Comparison of ENCODE assay signal across 8 cellular contexts in genomic region chr10:119232439-119232838, GRCh38. TPM values are rescaled to one million over a fixed set of nuclear protein-coding genes. Genes with fewer than 3 reads are reported as not detected.
DNase-seq lines count a peak whose midpoint lies in the region; ATAC-seq, FAIRE-seq and TF ChIP-seq lines count a peak whose summit lies in the region.
"Not testable (repeated sequence)": the region's sequence is repeated elsewhere in the genome, so short reads cannot be mapped to it uniquely, and the experiment has no call there.

No MANE protein-coding gene starts in this region.

- H3K36me3 Mint-ChIP-seq in activated naive CD4-positive, alpha-beta T cell treated with anti-CD3 and anti-CD28 coated beads for 36 hours (ENCODE audit: low read depth) = peaks cover 22% of the 10 kb centered on the region

- not testable (repeated sequence) for H4K20me1 ChIP-seq in K562 (replicated peaks; ENCODE audit: control insufficient read depth, insufficient read depth, low read length)

- H3K4me1 ChIP-seq in K562 (replicated peaks in 1 of 2; ENCODE audit: control insufficient read depth in 2 of 2, insufficient read depth in 2 of 2, low read length in 2 of 2) = not testable (repeated sequence)
- H3K4me1 ChIP-seq in lower lobe of right lung (peaks cover 59% of the 10 kb centered on the region), stomach (peaks cover 40 to 58% (median 49%) of the 10 kb centered on the region in 4 donors)

- not testable (repeated sequence) for FAIRE-seq in K562 (lab: Jason Lieb, UNC)

- 0% methylated on average over 4 of the region's 4 CpGs for WGBS in K562 (ENCODE audit: insufficient coverage, low coverage, missing lambda C conversion rate)
- WGBS in stomach, 5 donors = 50 to 71% (median 64%) methylated on average over 4 of the region's 4 CpGs

- H3K4me2 ChIP-seq in K562 (ENCODE audit: insufficient read depth, low read length) = not testable (repeated sequence)

- CTCF ChIA-PET in activated naive CD4-positive, alpha-beta T cell treated with anti-CD3 and anti-CD28 coated beads for 36 hours (lab: Charles Lee) = interaction anchor here (0.9 to 1.5 kb wide), 4 partner anchors 23 to 75 kb away, joined by 3 to 5 read pairs (median 4); partner anchors contain the start of gene GRK5
- CTCF ChIA-PET in K562 (lab: Yijun Ruan, JAX; ENCODE audit: low intra/inter-chr PET ratio) = not testable (repeated sequence)

- not testable (repeated sequence) for H2AFZ ChIP-seq in K562 (ENCODE audit: low read depth, low read length)

- H3K79me2 ChIP-seq in K562 (ENCODE audit: control insufficient read depth, insufficient read depth, low read length) = not testable (repeated sequence)

- not testable (repeated sequence) for TF ChIP-seq EP300 in K562 (IDR thresholded peaks at IDR 0.05; ENCODE audit: low read length); stomach (IDR thresholded peaks at IDR 0.05)

- H3K4me1 Mint-ChIP-seq in activated naive CD4-positive, alpha-beta T cell treated with anti-CD3 and anti-CD28 coated beads for 36 hours (ENCODE audit: low read depth) = peaks cover 59% of the 10 kb centered on the region

- POLR2A ChIA-PET in K562 (lab: Yijun Ruan, JAX) = interaction anchor here (0.5 kb wide), 1 partner anchor 13 kb away, joined by 3 read pairs; no protein-coding TSS in a partner anchor

- not testable (repeated sequence) for H3K9me3 ChIP-seq in K562 (replicated peaks; ENCODE audit: control insufficient read depth, insufficient read depth, low read depth, low read length); lower lobe of right lung; stomach

- not testable (repeated sequence) for H3K27ac ChIP-seq in K562 (ENCODE audit: extremely low read depth, low read depth, low read length)
- H3K27ac ChIP-seq in lower lobe of right lung (peak overlapping the region; percentile 37), stomach (peak overlapping the region; percentile 7 to 83 (median 66))

- peak overlapping the region; percentile 43 for H3K27ac Mint-ChIP-seq in activated naive CD4-positive, alpha-beta T cell treated with anti-CD3 and anti-CD28 coated beads for 36 hours

- H3K9me3 Mint-ChIP-seq in activated naive CD4-positive, alpha-beta T cell treated with anti-CD3 and anti-CD28 coated beads for 36 hours = peaks cover 21% of the 10 kb centered on the region

- peak; percentile 39 to 46 for DNase-seq in activated CD4-positive, alpha-beta T cell treated with anti-CD3 and anti-CD28 coated beads for 4 hours
- peak; percentile 40 for DNase-seq in activated T-cell treated with anti-CD3 and anti-CD28 coated beads for 4 hours
- peak; percentile 50 for DNase-seq in activated naive CD4-positive, alpha-beta T cell treated with anti-CD3 and anti-CD28 coated beads for 36 hours
- not testable (repeated sequence) for DNase-seq in K562 (ENCODE audit: extremely low read depth in 1 of 4, low spot score in 3 of 4); lower lobe of right lung; stomach
- DNase-seq in stimulated activated CD4-positive, alpha-beta T cell treated with anti-CD3 and anti-CD28 coated beads, Interleukin-12 subunit alpha, Interleukin-12 subunit beta, amount 100 ng/mL, for 4 hours = peak; percentile 37
- DNase-seq in stimulated activated CD4-positive, alpha-beta T cell treated with anti-CD3 and anti-CD28 coated beads, TNF-alpha, amount 100 ng/mL, for 4 hours (ENCODE audit: low read depth in 3 of 3) = peak in 2 of 3 experiments; percentile 25 to 35

- intact Hi-C loops in activated naive CD4-positive, alpha-beta T cell treated with anti-CD3 and anti-CD28 coated beads for 36 hours (cut with micrococcal nuclease) = loop anchor here (2.0 kb wide), 1 partner anchor 24 kb away; no protein-coding TSS in a partner anchor
- intact Hi-C loops in K562 (cut with micrococcal nuclease); lower lobe of right lung (cut with DNase I); stomach (cut with DNase I; ENCODE audit: low total_unique reads): not testable (repeated sequence)

- not testable (repeated sequence) for H3K9ac ChIP-seq in K562 (ENCODE audit: insufficient read depth in 1 of 2, low read depth in 2 of 2, low read length in 2 of 2)

- in situ Hi-C loops in K562 (cut with MboI) = not testable (repeated sequence)

- BruUV-seq in K562 (replicated peaks; lab: Mats Ljungman, UMichigan) = not testable (repeated sequence)

- TF ChIP-seq CTCF in K562 (IDR thresholded peaks at IDR 0.05 in 2 of 3, conservative IDR thresholded peaks at IDR 0.05 in 1 of 3; ENCODE audit: insufficient read depth in 2 of 3, low read depth in 1 of 3, low read length in 3 of 3); lower lobe of right lung (IDR thresholded peaks at IDR 0.05); stomach (IDR thresholded peaks at IDR 0.05): not testable (repeated sequence)

- not testable (repeated sequence) for H3K4me3 ChIP-seq in K562, lower lobe of right lung, stomach

- H3K36me3 ChIP-seq in K562 (ENCODE audit: control insufficient read depth, insufficient read depth, low read length); lower lobe of right lung; stomach: not testable (repeated sequence)

- not testable (repeated sequence) for H3K27me3 Mint-ChIP-seq in activated naive CD4-positive, alpha-beta T cell treated with anti-CD3 and anti-CD28 coated beads for 36 hours (ENCODE audit: low read depth)

- not testable (repeated sequence) for ATAC-seq in K562, lower lobe of right lung

- TF ChIP-seq POLR2A in K562 (conservative IDR thresholded peaks at IDR 0.05); stomach (IDR thresholded peaks at IDR 0.05): not testable (repeated sequence)

- not testable (repeated sequence) for H3K9me1 ChIP-seq in K562 (ENCODE audit: control insufficient read depth, insufficient read depth, low read length)

- H3K27me3 ChIP-seq in K562 (ENCODE audit: control insufficient read depth in 2 of 2, insufficient read depth in 2 of 2, low read length in 2 of 2); lower lobe of right lung (ENCODE audit: low read depth); stomach: not testable (repeated sequence)

- TF ChIP-seq RAD21 in K562 (CRISPR knock-in tag; conservative IDR thresholded peaks at IDR 0.05 in 1 of 2, IDR thresholded peaks at IDR 0.05 in 1 of 2) = not testable (repeated sequence)

- not testable (repeated sequence) for H3K4me3 Mint-ChIP-seq in activated naive CD4-positive, alpha-beta T cell treated with anti-CD3 and anti-CD28 coated beads for 36 hours

TF ChIP-seq in K562, 482 proteins besides CTCF, POLR2A, EP300 and RAD21 (continues in another document):
- TF ChIP-seq TRIM28 (IDR thresholded peaks at IDR 0.05) = peak; percentile 86
- 0 out of 2 replicates have a peak, but pooled peaks have one; percentile 7 for TF ChIP-seq CBFA2T2 (conservative IDR thresholded peaks at IDR 0.05)

RNA-seq across cellular contexts. Expression of gene GRK5, which starts 25.1 kb away (rescaled TPM):
- 10 to 100 TPM; 27.1 to 29.7 TPM for total RNA-seq in activated naive CD4-positive, alpha-beta T cell treated with anti-CD3 and anti-CD28 coated beads for 36 hours
- total RNA-seq in K562 (2011; cell fraction: chromatin; rRNA removed; ENCODE audit: low replicate concordance) = 0.88 and 1.4 TPM in 2 replicates
- 0.39 and 0.83 TPM in 2 replicates for total RNA-seq in K562 (2011; cell fraction: nucleolus; rRNA removed)
- 0.31 and 0.59 TPM in 2 replicates for total RNA-seq in K562 (2011; cell fraction: nucleoplasm; rRNA removed)
- total RNA-seq in K562 (2014; rRNA removed) (0.54 and 0.65 TPM in 2 replicates), K562 (2014; rRNA removed; fragmentation: Illumina TruSeq; extraction: Trizol) (0.47 and 0.51 TPM in 2 replicates), K562 (2015; rRNA removed; fragmentation: Illumina TruSeq; extraction: Trizol) (0.45 and 0.80 TPM in 2 replicates), K562 (2021) (0.73 and 1.0 TPM in 2 replicates), lower lobe of right lung (68.7 TPM), stomach (10 to 100 TPM; 18.1 to 56.2 (median 31.9) TPM)
- polyA plus RNA-seq in K562 (2011; rRNA removed) (0.50 and 0.67 TPM in 2 replicates), K562 (2014; fragmentation: Illumina TruSeq; extraction: Trizol) (0.82 and 0.83 TPM in 2 replicates), K562 (2014; fragmentation: Nextera tagmentation; extraction: Ambion mirVana) (not detected), K562 (2014; rRNA removed) (0.31 and 0.46 TPM in 2 replicates), stomach (10 to 100 TPM; 10.9 to 95.9 (median 61.0) TPM)
- polyA plus RNA-seq in K562 (2011; cell fraction: cytosol; rRNA removed) = 0.31 and 0.55 TPM in 2 replicates
- polyA plus RNA-seq in K562 (2011; cell fraction: nucleus; rRNA removed) = 0.45 and 0.98 TPM in 2 replicates
- polyA plus RNA-seq in K562 (2012) = 0.59 and 0.68 TPM in 2 replicates
- 0.42 and 0.53 TPM in 2 replicates for polyA minus RNA-seq in K562 (2011; rRNA and poly(A)+ RNA removed)
- not detected in 2 replicates for polyA minus RNA-seq in K562 (2011; cell fraction: cytosol; rRNA and poly(A)+ RNA removed)
- polyA minus RNA-seq in K562 (2011; cell fraction: nucleus; rRNA and poly(A)+ RNA removed) = 0.44 and 0.54 TPM in 2 replicates

RNA-seq across cellular contexts. Expression of gene PRDX3, which starts 53.8 kb away (rescaled TPM):
- total RNA-seq in activated naive CD4-positive, alpha-beta T cell treated with anti-CD3 and anti-CD28 coated beads for 36 hours = 100 to 1,000 TPM; 215 to 216 TPM
- 44.3 and 59.6 TPM in 2 replicates for total RNA-seq in K562 (2011; cell fraction: chromatin; rRNA removed; ENCODE audit: low replicate concordance)
- total RNA-seq in K562 (2011; cell fraction: nucleolus; rRNA removed) = 47.8 and 52.9 TPM in 2 replicates
- 68.3 and 84.1 TPM in 2 replicates for total RNA-seq in K562 (2011; cell fraction: nucleoplasm; rRNA removed)
- total RNA-seq in K562 (2014; rRNA removed) (122 and 154 TPM in 2 replicates), K562 (2014; rRNA removed; fragmentation: Illumina TruSeq; extraction: Trizol) (197 and 213 TPM in 2 replicates), K562 (2015; rRNA removed; fragmentation: Illumina TruSeq; extraction: Trizol) (163 and 171 TPM in 2 replicates), K562 (2021) (140 and 150 TPM in 2 replicates), lower lobe of right lung (82.0 TPM), stomach (100 to 1,000 TPM in 2 of 5 donors, 10 to 100 TPM in 3; 11.9 to 163 (median 91.7) TPM)
- polyA plus RNA-seq in K562 (2011; rRNA removed) (268 and 325 TPM in 2 replicates), K562 (2014; fragmentation: Illumina TruSeq; extraction: Trizol) (172 and 173 TPM in 2 replicates), K562 (2014; fragmentation: Nextera tagmentation; extraction: Ambion mirVana) (100 to 1,000 TPM; 759 to 994 TPM), K562 (2014; rRNA removed) (143 and 194 TPM in 2 replicates), stomach (100 to 1,000 TPM in 2 of 3 donors, 10 to 100 TPM in 1; 88.9 to 146 (median 144) TPM)
- 94.1 and 162 TPM in 2 replicates for polyA plus RNA-seq in K562 (2011; cell fraction: cytosol; rRNA removed)
- polyA plus RNA-seq in K562 (2011; cell fraction: nucleus; rRNA removed) = 113 and 152 TPM in 2 replicates
- polyA plus RNA-seq in K562 (2012) = 161 and 163 TPM in 2 replicates
- 226 and 260 TPM in 2 replicates for polyA minus RNA-seq in K562 (2011; rRNA and poly(A)+ RNA removed)
- 61.8 and 87.3 TPM in 2 replicates for polyA minus RNA-seq in K562 (2011; cell fraction: cytosol; rRNA and poly(A)+ RNA removed)
- 26.0 and 46.5 TPM in 2 replicates for polyA minus RNA-seq in K562 (2011; cell fraction: nucleus; rRNA and poly(A)+ RNA removed)

Comparison
In these comparisons a context has a peak if more than half of its experiments do, and no peak if none do; other contexts are left out.
1. RNA of gene GRK5, which starts 25.1 kb away (total RNA-seq): 68.7 TPM in lower lobe of right lung (single experiment), 18.1 to 56.2 TPM in stomach and 27.1 to 29.7 TPM in activated naive CD4-positive, alpha-beta T cell treated with anti-CD3 and anti-CD28 coated beads for 36 hours; 0.31 to 1.4 TPM in K562; every median in the first group is over 4 times any median in the second.